ENCODE assay signal across 15 cellular contexts in the genomic region with DNA sequence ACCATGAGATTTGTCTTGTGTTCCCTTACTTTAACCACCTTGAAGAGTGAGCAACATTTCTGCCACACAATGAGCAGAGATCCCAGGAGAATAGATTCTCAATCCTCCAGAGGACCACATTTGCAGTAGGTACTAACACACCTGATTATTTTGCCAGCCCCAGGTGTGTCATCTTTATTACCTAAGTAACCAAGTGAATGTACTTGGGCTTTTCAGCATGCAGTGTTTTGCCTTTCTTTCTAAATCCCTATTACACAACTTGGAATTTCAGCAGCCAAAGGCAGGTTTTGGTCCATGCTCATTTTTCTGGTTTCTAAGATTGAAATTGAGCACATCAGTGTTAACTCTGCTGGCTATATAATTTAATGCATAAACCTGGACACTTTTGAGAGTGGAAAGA.
"Had no signal": no experiment of that assay in that cellular context is flagged by ENCODE, and none has a peak within 500 bp of the region (broad histone marks: within the 10 kb centered on the region; RNA-seq: fewer than 3 reads in every experiment).

No MANE protein-coding gene starts in this region.

- H3K4me3 ChIP-seq: SJSA1, SK-N-MC had no signal

- DNase-seq: KBM-7, MM.1S, NCI-H1092 treated with DMSO at 0.1 percent for 48 hours, NCI-H187, NCI-H2029, NCI-H2081 treated with DMSO at 0.1 percent for 48 hours, NCI-H2227 treated with DMSO at 0.1 percent for 48 hours, NCI-H524, NCI-H526 treated with DMSO at 0.1 percent for 48 hours, NCI-H774, Right ventricle myocardium superior, RPMI8226, SIG-M5 had no signal
